ENCODE assay signal across 29 cellular contexts in genomic region chr7:150895809-150896208, GRCh38. TPM values are rescaled to one million over a fixed set of nuclear protein-coding genes. Genes with fewer than 3 reads are reported as not detected.
DNase-seq lines count a peak whose midpoint lies in the region; ATAC-seq, FAIRE-seq and TF ChIP-seq lines count a peak whose summit lies in the region.
"Had no signal": no experiment of that assay in that cellular context is flagged by ENCODE, and none has a peak within 500 bp of the region (broad histone marks: within the 10 kb centered on the region; RNA-seq: fewer than 3 reads in every experiment).

No MANE protein-coding gene starts in this region.

- BruUV-seq in K562 (replicated peaks; lab: Mats Ljungman, UMichigan): no TSS peak

- TF ChIP-seq RAD21 in K562 (CRISPR knock-in tag; conservative IDR thresholded peaks at IDR 0.05 in 1 of 2, IDR thresholded peaks at IDR 0.05 in 1 of 2): no peak

- peaks cover 4% of the 10 kb centered on the region for H3K4me1 Mint-ChIP-seq in activated CD4-positive, alpha-beta T cell treated with anti-CD3 and anti-CD28 coated beads, Interleukin-2, amount 10 ng/mL, durations not matched to agents 24 days and 14 days
- peaks cover 4% of the 10 kb centered on the region for H3K4me1 Mint-ChIP-seq in activated CD4-positive, alpha-beta T cell treated with anti-CD3 and anti-CD28 coated beads, Interleukin-2, amount 10 ng/mL, durations not matched to agents 7 days and 5 days

- H3K36me3 ChIP-seq in OCI-LY1 (ENCODE audit: insufficient read depth, low read length): no peaks in the 10 kb centered on the region
- H3K36me3 ChIP-seq in K562 (ENCODE audit: control insufficient read depth, insufficient read depth, low read length): no peaks in the 10 kb centered on the region
- H3K36me3 ChIP-seq: BLaER1 treated with 17β-estradiol and CSF1 and Interleukin-3, amounts not matched to agents 10 nM and 100 nM had no signal

- CTCF ChIA-PET in activated CD4-positive, alpha-beta T cell treated with anti-CD3 and anti-CD28 coated beads, Interleukin-2, amount 10 ng/mL, durations not matched to agents 7 days and 5 days (lab: Charles Lee): interaction anchor here (1.2 kb wide), 1 partner anchor 13 kb away, joined by 3 read pairs; no protein-coding TSS in a partner anchor
- CTCF ChIA-PET in K562 (lab: Yijun Ruan, JAX; ENCODE audit: low intra/inter-chr PET ratio): interaction anchor here (0.6 to 1.2 kb wide), 2 partner anchors 215 to 508 kb away, joined by 3 to 5 read pairs; no protein-coding TSS in a partner anchor

- H3K9me3 ChIP-seq in OCI-LY1 (ENCODE audit: low read length) (peaks cover 8% of the 10 kb centered on the region), K562 (replicated peaks; ENCODE audit: control insufficient read depth, insufficient read depth, low read depth, low read length) (peaks cover 2% of the 10 kb centered on the region; the same call in 1 of the 2 replicates)

- no peak for TF ChIP-seq POLR2A in K562 (conservative IDR thresholded peaks at IDR 0.05)

- ATAC-seq in K562: no peak
- ATAC-seq: CD8-positive, alpha-beta T cell; HepG2; Right ventricle myocardium inferior had no signal

- H3K36me3 Mint-ChIP-seq in activated CD4-positive, alpha-beta T cell treated with anti-CD3 and anti-CD28 coated beads, Interleukin-2, amount 10 ng/mL, durations not matched to agents 24 days and 14 days (ENCODE audit: low read depth): no peaks in the 10 kb centered on the region
- H3K36me3 Mint-ChIP-seq in activated CD4-positive, alpha-beta T cell treated with anti-CD3 and anti-CD28 coated beads, Interleukin-2, amount 10 ng/mL, durations not matched to agents 7 days and 5 days (ENCODE audit: low read depth): no peaks in the 10 kb centered on the region
- H3K36me3 Mint-ChIP-seq: CD8-positive, alpha-beta T cell had no signal

- H3K4me3 ChIP-seq in OCI-LY1 (ENCODE audit: low read depth, low read length, poor library complexity, severe bottlenecking) (no peak overlapping the region), K562 (no peak overlapping the region)
- H3K4me3 ChIP-seq: BLaER1 treated with 17β-estradiol and CSF1 and Interleukin-3, amounts not matched to agents 10 nM and 100 nM; GM23248 had no signal

- no peaks in the 10 kb centered on the region for H3K79me2 ChIP-seq in OCI-LY1 (ENCODE audit: insufficient read depth, low read length)
- no peaks in the 10 kb centered on the region for H3K79me2 ChIP-seq in K562 (ENCODE audit: control insufficient read depth, insufficient read depth, low read length)

- H3K27me3 Mint-ChIP-seq in activated CD4-positive, alpha-beta T cell treated with anti-CD3 and anti-CD28 coated beads, Interleukin-2, amount 10 ng/mL, durations not matched to agents 24 days and 14 days: peaks cover 42% of the 10 kb centered on the region
- H3K27me3 Mint-ChIP-seq in activated CD4-positive, alpha-beta T cell treated with anti-CD3 and anti-CD28 coated beads, Interleukin-2, amount 10 ng/mL, durations not matched to agents 7 days and 5 days: peaks cover 27% of the 10 kb centered on the region

- no peak overlapping the region for H3K27ac Mint-ChIP-seq in activated CD4-positive, alpha-beta T cell treated with anti-CD3 and anti-CD28 coated beads, Interleukin-2, amount 10 ng/mL, durations not matched to agents 24 days and 14 days
- H3K27ac Mint-ChIP-seq in activated CD4-positive, alpha-beta T cell treated with anti-CD3 and anti-CD28 coated beads, Interleukin-2, amount 10 ng/mL, durations not matched to agents 7 days and 5 days: no peak overlapping the region
- H3K27ac Mint-ChIP-seq: CD8-positive, alpha-beta T cell; H9; HFFc6; T-helper 1 cell treated with Interleukin-12 subunit alpha and Interleukin-12 subunit beta and Interleukin-4 antibody, amounts not matched to agents 30 μg/mL and 1 μg/mL, for 36 hours had no signal

- TF ChIP-seq CTCF in OCI-LY1 (IDR thresholded peaks at IDR 0.05; ENCODE audit: low read length): peak; percentile 24; the same call in 1 of the 2 replicates
- no peak for TF ChIP-seq CTCF in K562 (IDR thresholded peaks at IDR 0.05 in 2 of 3, conservative IDR thresholded peaks at IDR 0.05 in 1 of 3; ENCODE audit: insufficient read depth in 2 of 3, low read depth in 1 of 3, low read length in 3 of 3)

- H3K9me1 ChIP-seq in K562 (ENCODE audit: control insufficient read depth, insufficient read depth, low read length): no peaks in the 10 kb centered on the region

- peak; percentile 48 for DNase-seq in activated CD4-positive, alpha-beta T cell treated with anti-CD3 and anti-CD28 coated beads, Interleukin-2, amount 10 ng/mL, durations not matched to agents 24 days and 14 days
- DNase-seq in activated CD4-positive, alpha-beta T cell treated with anti-CD3 and anti-CD28 coated beads, Interleukin-2, amount 10 ng/mL, durations not matched to agents 7 days and 5 days: no peak
- DNase-seq in K562 (ENCODE audit: extremely low read depth in 1 of 4, low spot score in 3 of 4) (peak in 2 of 4 experiments; percentile 6 to 29), NCI-H2107 treated with DMSO at 0.1 percent for 48 hours (lab: John Stamatoyannopoulos, UW; ENCODE audit: unreplicated experiment) (no peak), NCI-H1105 (lab: John Stamatoyannopoulos, UW) (no peak), NCI-H82 (lab: John Stamatoyannopoulos, UW) (no peak)
- DNase-seq in activated T-cell treated with anti-CD3 and anti-CD28 coated beads, Interleukin-2, amount 50 U/mL, for 48 hours: no peak
- DNase-seq: ACHN; CD8-positive, alpha-beta T cell; GF-D8; GM23248; H9; HFFc6; KG1; NCI-H1417 treated with DMSO at 0.1 percent for 48 hours; NCI-H187; NCI-H2107; NCI-H69 had no signal

- intact Hi-C loops in activated CD4-positive, alpha-beta T cell treated with anti-CD3 and anti-CD28 coated beads, Interleukin-2, amount 10 ng/mL, durations not matched to agents 24 days and 14 days (cut with micrococcal nuclease): loop anchor here (5.0 kb wide), 3 partner anchors 121 to 276 kb away; no protein-coding TSS in a partner anchor
- intact Hi-C loops in K562 (cut with micrococcal nuclease): loop anchor here (5.0 kb wide), 1 partner anchor 216 kb away; no protein-coding TSS in a partner anchor

- H3K4me2 ChIP-seq in OCI-LY1 (ENCODE audit: low read length): peak overlapping the region; percentile 67; the same call in 1 of the 2 replicates
- H3K4me2 ChIP-seq in K562 (ENCODE audit: insufficient read depth, low read length): no peak overlapping the region

- no peaks in the 10 kb centered on the region for H3K9me2 ChIP-seq in OCI-LY1 (ENCODE audit: low read depth, low read length)

- WGBS in K562 (ENCODE audit: insufficient coverage, low coverage, missing lambda C conversion rate): 4% methylated on average over 2 of the region's 2 CpGs

- H3K9me3 Mint-ChIP-seq in activated CD4-positive, alpha-beta T cell treated with anti-CD3 and anti-CD28 coated beads, Interleukin-2, amount 10 ng/mL, durations not matched to agents 24 days and 14 days: no peaks in the 10 kb centered on the region
- peaks cover 4% of the 10 kb centered on the region for H3K9me3 Mint-ChIP-seq in activated CD4-positive, alpha-beta T cell treated with anti-CD3 and anti-CD28 coated beads, Interleukin-2, amount 10 ng/mL, durations not matched to agents 7 days and 5 days
- H3K9me3 Mint-ChIP-seq: T-helper 1 cell treated with Interleukin-12 subunit alpha and Interleukin-12 subunit beta and Interleukin-4 antibody, amounts not matched to agents 30 μg/mL and 1 μg/mL, for 36 hours had no signal

- H3K27ac ChIP-seq in OCI-LY1 (ENCODE audit: low read depth, low read length, poor library complexity, severe bottlenecking) (peak overlapping the region; percentile 98), K562 (ENCODE audit: extremely low read depth, low read depth, low read length) (no peak overlapping the region)
- H3K27ac ChIP-seq: 22Rv1; BLaER1 treated with 17β-estradiol and CSF1 and Interleukin-3, amounts not matched to agents 10 nM and 100 nM; GM23248; HL-60 had no signal

- no peak for FAIRE-seq in K562 (lab: Jason Lieb, UNC)
- FAIRE-seq: GM12892, GM18507, HepG2, RCC 7860 had no signal

- POLR2A ChIA-PET in activated CD4-positive, alpha-beta T cell treated with anti-CD3 and anti-CD28 coated beads, Interleukin-2, amount 10 ng/mL, durations not matched to agents 7 days and 5 days (lab: Charles Lee): no interaction called here
- POLR2A ChIA-PET in K562 (lab: Yijun Ruan, JAX): no interaction called here

- H2AFZ ChIP-seq in OCI-LY1 (ENCODE audit: low read length) (no peak overlapping the region), K562 (ENCODE audit: low read depth, low read length) (no peak overlapping the region)
- H2AFZ ChIP-seq: GM23248 had no signal

- no peaks in the 10 kb centered on the region for H4K20me1 ChIP-seq in OCI-LY1 (ENCODE audit: insufficient read depth, low read length)
- peaks cover 5% of the 10 kb centered on the region; the same call in 1 of the 2 replicates for H4K20me1 ChIP-seq in K562 (replicated peaks; ENCODE audit: control insufficient read depth, insufficient read depth, low read length)

- no peak for TF ChIP-seq EP300 in K562 (IDR thresholded peaks at IDR 0.05; ENCODE audit: low read length)

- H3K4me3 Mint-ChIP-seq in activated CD4-positive, alpha-beta T cell treated with anti-CD3 and anti-CD28 coated beads, Interleukin-2, amount 10 ng/mL, durations not matched to agents 24 days and 14 days: no peak overlapping the region
- H3K4me3 Mint-ChIP-seq in activated CD4-positive, alpha-beta T cell treated with anti-CD3 and anti-CD28 coated beads, Interleukin-2, amount 10 ng/mL, durations not matched to agents 7 days and 5 days: no peak overlapping the region
- H3K4me3 Mint-ChIP-seq: CD8-positive, alpha-beta T cell; H9; HFFc6; T-helper 1 cell treated with Interleukin-12 subunit alpha and Interleukin-12 subunit beta and Interleukin-4 antibody, amounts not matched to agents 30 μg/mL and 1 μg/mL, for 36 hours had no signal

- H3K9ac ChIP-seq in OCI-LY1 (ENCODE audit: low read length) (peak overlapping the region; percentile 64; the same call in 1 of the 2 replicates), K562 (ENCODE audit: insufficient read depth in 1 of 2, low read depth in 2 of 2, low read length in 2 of 2) (no peak overlapping the region)
- H3K9ac ChIP-seq: BLaER1 treated with 17β-estradiol and CSF1 and Interleukin-3, amounts not matched to agents 10 nM and 100 nM; GM23248 had no signal

- in situ Hi-C loops in K562 (cut with MboI): loop anchor here (5.0 kb wide), 1 partner anchor 91 kb away; no protein-coding TSS in a partner anchor

- H3K4me1 ChIP-seq in OCI-LY1 (ENCODE audit: insufficient read depth, low read length, severe bottlenecking) (peaks cover 65% of the 10 kb centered on the region), K562 (replicated peaks in 1 of 2; ENCODE audit: control insufficient read depth in 2 of 2, insufficient read depth in 2 of 2, low read length in 2 of 2) (peaks cover 5 to 11% of the 10 kb centered on the region in 2 experiments; a peak in 3 of 5 replicates)

- no peaks in the 10 kb centered on the region for H3F3A ChIP-seq in OCI-LY1 (ENCODE audit: insufficient read depth, low read length)

- H3K27me3 ChIP-seq in OCI-LY1 (ENCODE audit: insufficient read depth, low read length) (no peaks in the 10 kb centered on the region), K562 (ENCODE audit: control insufficient read depth in 2 of 2, insufficient read depth in 2 of 2, low read length in 2 of 2) (peaks cover 22 to 38% of the 10 kb centered on the region in 2 experiments; a peak in 4 of 5 replicates)

RNA-seq across cellular contexts. Expression of gene AOC1, which starts 43.5 kb away (rescaled TPM):
- total RNA-seq in activated CD4-positive, alpha-beta T cell treated with anti-CD3 and anti-CD28 coated beads, Interleukin-2, amount 10 ng/mL, durations not matched to agents 24 days and 14 days: not detected in 2 replicates
- total RNA-seq in activated CD4-positive, alpha-beta T cell treated with anti-CD3 and anti-CD28 coated beads, Interleukin-2, amount 10 ng/mL, durations not matched to agents 7 days and 5 days: not detected
- total RNA-seq in K562 (2011; cell fraction: chromatin; rRNA removed; ENCODE audit: low replicate concordance): not detected in 2 replicates
- not detected in 2 replicates for total RNA-seq in K562 (2011; cell fraction: nucleolus; rRNA removed)
- not detected in 2 replicates for total RNA-seq in K562 (2011; cell fraction: nucleoplasm; rRNA removed)
- not detected in 2 replicates for total RNA-seq in K562 (2014; rRNA removed)
- not detected in 2 replicates for total RNA-seq in K562 (2014; rRNA removed; fragmentation: Illumina TruSeq; extraction: Trizol)
- not detected in 2 replicates for total RNA-seq in K562 (2015; rRNA removed; fragmentation: Illumina TruSeq; extraction: Trizol)
- not detected in 2 replicates for total RNA-seq in K562 (2021)
- polyA plus RNA-seq in K562 (2011; rRNA removed): not detected in 2 replicates
- polyA plus RNA-seq in K562 (2011; cell fraction: cytosol; rRNA removed): not detected in 2 replicates
- not detected in 2 replicates for polyA plus RNA-seq in K562 (2011; cell fraction: nucleus; rRNA removed)
- polyA plus RNA-seq in K562 (2012): not detected in 2 replicates
- not detected in 2 replicates for polyA plus RNA-seq in K562 (2014; fragmentation: Illumina TruSeq; extraction: Trizol)
- polyA plus RNA-seq in K562 (2014; fragmentation: Nextera tagmentation; extraction: Ambion mirVana): not detected
- polyA plus RNA-seq in K562 (2014; rRNA removed): not detected in 2 replicates
- polyA minus RNA-seq in K562 (2011; rRNA and poly(A)+ RNA removed): not detected in 2 replicates
- polyA minus RNA-seq in K562 (2011; cell fraction: cytosol; rRNA and poly(A)+ RNA removed): not detected in 2 replicates
- not detected in 2 replicates for polyA minus RNA-seq in K562 (2011; cell fraction: nucleus; rRNA and poly(A)+ RNA removed)
- total RNA-seq: CD8-positive, alpha-beta T cell; GM23248; HepG2; HFFc6; NCI-H460 had no signal
- polyA plus RNA-seq: GM23248, HepG2 had no signal
